ENCODE assay signal across 15 cellular contexts in the genomic region with DNA sequence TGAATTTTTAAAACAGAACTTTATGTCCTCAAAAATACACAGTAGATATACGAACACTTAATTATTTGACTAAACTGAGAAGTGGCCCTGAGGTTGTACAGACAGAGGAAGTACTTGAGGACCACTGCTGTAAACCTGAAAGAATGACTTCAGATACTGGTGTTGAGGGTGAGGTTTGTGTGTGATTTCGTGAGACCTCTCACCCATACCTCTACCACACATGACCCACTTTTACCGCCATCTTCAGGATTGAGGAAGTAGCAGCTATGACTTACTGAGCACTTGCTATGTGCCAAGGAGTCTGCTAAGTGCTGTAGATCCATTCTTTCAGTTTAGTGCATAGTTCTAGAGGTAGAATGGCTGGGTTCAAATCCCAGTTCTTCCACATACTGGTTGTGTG. TPM values are rescaled to one million over a fixed set of nuclear protein-coding genes. Genes with fewer than 3 reads are reported as not detected.
DNase-seq lines count a peak whose midpoint lies in the region; ATAC-seq and TF ChIP-seq lines count a peak whose summit lies in the region.
"Had no signal": no experiment of that assay in that cellular context is flagged by ENCODE, and none has a peak within 500 bp of the region (broad histone marks: within the 10 kb centered on the region; RNA-seq: fewer than 3 reads in every experiment).

No MANE protein-coding gene starts in this region.

- no peak overlapping the region for H3K4me3 ChIP-seq in lower lobe of right lung
- no peak overlapping the region for H3K4me3 ChIP-seq in ovary
- H3K4me3 ChIP-seq in left ventricle myocardium inferior, result no peak overlapping the region
- H3K4me3 ChIP-seq: tibial nerve had no signal

- no peak for DNase-seq in lower lobe of right lung
- no peak for DNase-seq in ovary
- DNase-seq in activated effector memory CD4-positive, alpha-beta T cell treated with anti-CD3 and anti-CD28 coated beads, Interleukin-2, amount 50 U/mL, for 16 hours, result no peak
- no peak for DNase-seq in activated CD4-positive, alpha-beta T cell treated with anti-CD3 and anti-CD28 coated beads for 4 hours
- DNase-seq in left ventricle myocardium inferior, result no peak
- DNase-seq: activated naive CD4-positive, alpha-beta T cell; CD8-positive, alpha-beta memory T cell; glutamatergic neuron; NCI-H2107 had no signal

- H3K27ac ChIP-seq in lower lobe of right lung (no peak overlapping the region), ovary (no peak overlapping the region), left ventricle myocardium inferior (replicated peaks) (no peak overlapping the region)
- H3K27ac ChIP-seq: tibial nerve had no signal

- H3K9me3 ChIP-seq in lower lobe of right lung (no peaks in the 10 kb centered on the region), ovary (no peaks in the 10 kb centered on the region), left ventricle myocardium inferior (replicated peaks) (peaks cover 6% of the 10 kb centered on the region)
- H3K9me3 ChIP-seq: tibial nerve had no signal

- intact Hi-C loops in lower lobe of right lung (cut with DNase I) (no loop called here), ovary (cut with DNase I) (no loop called here), left ventricle myocardium inferior (cut with micrococcal nuclease) (no loop called here)

- H3K36me3 ChIP-seq in lower lobe of right lung (no peaks in the 10 kb centered on the region), ovary (no peaks in the 10 kb centered on the region), left ventricle myocardium inferior (no peaks in the 10 kb centered on the region)
- H3K36me3 ChIP-seq: tibial nerve had no signal

- TF ChIP-seq CTCF in lower lobe of right lung (IDR thresholded peaks at IDR 0.05) (no peak), ovary (IDR thresholded peaks at IDR 0.05) (no peak), left ventricle myocardium inferior (IDR thresholded peaks at IDR 0.05; ENCODE audit: borderline replicate concordance) (no peak)

- TF ChIP-seq POLR2A in ovary (IDR thresholded peaks at IDR 0.05), result no peak

- no peak for TF ChIP-seq EP300 in ovary (IDR thresholded peaks at IDR 0.05)

- peak; percentile 75 for ATAC-seq in GM18868 (IDR thresholded peaks at IDR 0.05; ENCODE audit: unreplicated experiment)
- peak; percentile 45 for ATAC-seq in GM21619 (IDR thresholded peaks at IDR 0.05; ENCODE audit: unreplicated experiment)
- ATAC-seq in HG03521 (IDR thresholded peaks at IDR 0.05; ENCODE audit: unreplicated experiment), result peak; percentile 47
- peak; percentile 36 to 55 for ATAC-seq in lower lobe of right lung

- H3K27me3 ChIP-seq in lower lobe of right lung (ENCODE audit: low read depth) (no peaks in the 10 kb centered on the region), ovary (no peaks in the 10 kb centered on the region), left ventricle myocardium inferior (ENCODE audit: low read depth) (peaks cover 18% of the 10 kb centered on the region)
- H3K27me3 ChIP-seq: tibial nerve had no signal

- no peaks in the 10 kb centered on the region for H3K4me1 ChIP-seq in lower lobe of right lung
- no peaks in the 10 kb centered on the region for H3K4me1 ChIP-seq in ovary (ENCODE audit: insufficient read depth)
- H3K4me1 ChIP-seq in left ventricle myocardium inferior, result no peaks in the 10 kb centered on the region
- H3K4me1 ChIP-seq: tibial nerve had no signal

- 82 to 87% (median 86%) methylated on average over 3 of the region's 3 CpGs for WGBS in ovary, 3 donors

RNA-seq across cellular contexts. Expression of gene MMP13, which starts 21.9 kb away (rescaled TPM):
- total RNA-seq in lower lobe of right lung, result not detected
- total RNA-seq in ovary, result not detected
- polyA plus RNA-seq in ovary, result not detected
- not detected for total RNA-seq in left ventricle myocardium inferior
- total RNA-seq: CD8-positive, alpha-beta memory T cell; skeletal muscle tissue; T-helper 2 cell treated with Interferon-gamma antibody and Interleukin-4, amounts not matched to agents 100 ng/mL and 5 ng/mL, for 36 hours; tibial nerve had no signal
- polyA plus RNA-seq: CD8-positive, alpha-beta memory T cell had no signal

RNA-seq across cellular contexts. Expression of gene MMP12, which starts 58.8 kb away (rescaled TPM):
- total RNA-seq in lower lobe of right lung, result 0.27 TPM
- not detected for total RNA-seq in ovary
- not detected for polyA plus RNA-seq in ovary
- not detected for total RNA-seq in left ventricle myocardium inferior
- total RNA-seq: CD8-positive, alpha-beta memory T cell; skeletal muscle tissue; T-helper 2 cell treated with Interferon-gamma antibody and Interleukin-4, amounts not matched to agents 100 ng/mL and 5 ng/mL, for 36 hours; tibial nerve had no signal
- polyA plus RNA-seq: CD8-positive, alpha-beta memory T cell had no signal
